In genomic region chr21:45543371-45543709, GRCh38 we compare ENCODE assay signal across 10 cellular contexts. TPM values are rescaled to one million over a fixed set of nuclear protein-coding genes. Genes with fewer than 3 reads are reported as not detected.
DNase-seq lines count a peak whose midpoint lies in the region; ATAC-seq and TF ChIP-seq lines count a peak whose summit lies in the region.
"Had no signal": no experiment of that assay in that cellular context is flagged by ENCODE, and none has a peak within 500 bp of the region (broad histone marks: within the 10 kb centered on the region; RNA-seq: fewer than 3 reads in every experiment).

No MANE protein-coding gene starts in this region.

- intact Hi-C loops in activated CD4-positive, alpha-beta memory T cell treated with anti-CD3 and anti-CD28 coated beads for 36 hours (cut with micrococcal nuclease): loop anchor here (1.0 kb wide), 1 partner anchor 8 kb away; no protein-coding TSS in a partner anchor
- intact Hi-C loops in left ventricle myocardium superior (cut with micrococcal nuclease) (no loop called here), OCI-LY7 (cut with micrococcal nuclease; ENCODE audit: unreplicated experiment) (no loop called here)

- DNase-seq in GM13977 (ENCODE audit: low spot score) (peak; percentile 43), left ventricle myocardium superior (peak; percentile 29), HEK293T (ENCODE audit: extremely low spot score) (no peak), cerebellar nuclear complex (lab: John Stamatoyannopoulos, UW) (no peak), OCI-LY7 (ENCODE audit: low spot score) (no peak)
- DNase-seq in activated CD4-positive, alpha-beta memory T cell treated with anti-CD3 and anti-CD28 coated beads for 36 hours: peak; percentile 8
- peak; percentile 25 for DNase-seq in stimulated activated CD8-positive, alpha-beta memory T cell treated with anti-CD3 and anti-CD28 coated beads, Interleukin-4, amount 100 ng/mL, for 48 hours
- DNase-seq: MV-4-11, SHP77 treated with DMSO at 0.1 percent for 48 hours had no signal

- H3K36me3 ChIP-seq in OCI-LY7 (ENCODE audit: insufficient read depth, low read length): no peaks in the 10 kb centered on the region

- CTCF ChIA-PET in activated CD4-positive, alpha-beta memory T cell treated with anti-CD3 and anti-CD28 coated beads for 36 hours (lab: Charles Lee): interaction anchor here (1.0 kb wide), 1 partner anchor 49 kb away, joined by 4 read pairs; no protein-coding TSS in a partner anchor
- CTCF ChIA-PET in HEK293T (lab: Yijun Ruan, JAX) (no interaction called here), OCI-LY7 (lab: Charles Lee; ENCODE audit: unreplicated experiment) (no interaction called here)

- in situ Hi-C loops in GM13977 (cut with MboI; ENCODE audit: low pct_unique_long_range_greater_than_20kb, low sequenced_read_pairs, unreplicated experiment): no loop called here

- no peaks in the 10 kb centered on the region for H3K9me3 ChIP-seq in OCI-LY7 (ENCODE audit: low read length)

- H3K4me3 ChIP-seq in OCI-LY7 (ENCODE audit: low read depth, low read length, poor library complexity, severe bottlenecking): no peak overlapping the region

- H3K27ac Mint-ChIP-seq in activated CD4-positive, alpha-beta memory T cell treated with anti-CD3 and anti-CD28 coated beads for 36 hours: peak overlapping the region; percentile 18

- H3K27me3 Mint-ChIP-seq in activated CD4-positive, alpha-beta memory T cell treated with anti-CD3 and anti-CD28 coated beads for 36 hours: no peaks in the 10 kb centered on the region

- H3K4me1 Mint-ChIP-seq in activated CD4-positive, alpha-beta memory T cell treated with anti-CD3 and anti-CD28 coated beads for 36 hours (ENCODE audit: low read depth): peaks cover 23% of the 10 kb centered on the region

- no peaks in the 10 kb centered on the region for H4K20me1 ChIP-seq in OCI-LY7 (ENCODE audit: insufficient read depth, low read length)

- POLR2A ChIA-PET in activated CD4-positive, alpha-beta memory T cell treated with anti-CD3 and anti-CD28 coated beads for 36 hours (lab: Charles Lee): no interaction called here
- POLR2A ChIA-PET in HEK293T (lab: Yijun Ruan, JAX): no interaction called here
- POLR2A ChIA-PET in OCI-LY7 (lab: Charles Lee): no interaction called here

- H3K27ac ChIP-seq in OCI-LY7 (ENCODE audit: low read depth, low read length, poor library complexity, severe bottlenecking): no peak overlapping the region

- no peak overlapping the region for H2AFZ ChIP-seq in OCI-LY7 (ENCODE audit: low read length)

- peaks cover 2% of the 10 kb centered on the region for H3K36me3 Mint-ChIP-seq in activated CD4-positive, alpha-beta memory T cell treated with anti-CD3 and anti-CD28 coated beads for 36 hours

- ATAC-seq in left ventricle myocardium superior: no peak
- no peak for ATAC-seq in HG03095 (IDR thresholded peaks at IDR 0.05; ENCODE audit: unreplicated experiment)

- H3K4me2 ChIP-seq in OCI-LY7 (ENCODE audit: low read length): no peak overlapping the region

- no peaks in the 10 kb centered on the region for H3K4me1 ChIP-seq in OCI-LY7 (ENCODE audit: insufficient read depth, low read length, poor library complexity, severe bottlenecking)

- TF ChIP-seq CTCF in GM13977 (IDR thresholded peaks at IDR 0.05; ENCODE audit: extremely low read depth, insufficient read depth, missing control alignments): no peak
- TF ChIP-seq CTCF in OCI-LY7 (conservative IDR thresholded peaks at IDR 0.05; ENCODE audit: low read length): no peak

- H3K9me2 ChIP-seq in OCI-LY7 (ENCODE audit: insufficient read depth, low read length): no peaks in the 10 kb centered on the region

- no peaks in the 10 kb centered on the region for H3K9me3 Mint-ChIP-seq in activated CD4-positive, alpha-beta memory T cell treated with anti-CD3 and anti-CD28 coated beads for 36 hours

- H3K4me3 Mint-ChIP-seq in activated CD4-positive, alpha-beta memory T cell treated with anti-CD3 and anti-CD28 coated beads for 36 hours: peak overlapping the region; percentile 48

- H3K79me2 ChIP-seq in OCI-LY7 (ENCODE audit: insufficient read depth, low read depth, low read length): peaks cover 6% of the 10 kb centered on the region; the same call in 1 of the 2 replicates

- no TSS peak for BruUV-seq in OCI-LY7 (replicated peaks; lab: Mats Ljungman, UMichigan)

TF ChIP-seq in HEK293T, 16 proteins besides CTCF, POLR2A, EP300 and RAD21:
- TF ChIP-seq CTBP1 (IDR thresholded peaks at IDR 0.05; ENCODE audit: borderline replicate concordance) (no peak), FOXM1 (IDR thresholded peaks at IDR 0.05; ENCODE audit: borderline replicate concordance) (no peak), NFRKB (IDR thresholded peaks at IDR 0.05) (no peak), HDGF (IDR thresholded peaks at IDR 0.05; ENCODE audit: borderline replicate concordance) (no peak), ARNT (IDR thresholded peaks at IDR 0.05) (no peak), TARDBP (IDR thresholded peaks at IDR 0.05) (no peak), BHLHE40 (IDR thresholded peaks at IDR 0.05; ENCODE audit: borderline replicate concordance) (no peak), SUZ12 (IDR thresholded peaks at IDR 0.05) (no peak)

RNA-seq across cellular contexts. Expression of gene SLC19A1, which starts 1.1 kb away (rescaled TPM):
- 10 to 100 TPM; 29.2 to 30.3 TPM for total RNA-seq in activated CD4-positive, alpha-beta memory T cell treated with anti-CD3 and anti-CD28 coated beads for 36 hours
- total RNA-seq in left ventricle myocardium superior (7.6 TPM), OCI-LY7 (2022) (41.1 and 41.2 TPM in 2 replicates)
- 13.2 and 17.9 TPM in 2 replicates for total RNA-seq in OCI-LY7 (2014; rRNA removed; shearing (Covaris generic))

Comparison
In these comparisons a context has a peak if more than half of its experiments do, and no peak if none do; other contexts are left out.
1. DNase-seq: peak in GM13977 (single experiment), activated CD4-positive, alpha-beta memory T cell treated with anti-CD3 and anti-CD28 coated beads for 36 hours (single experiment), left ventricle myocardium superior (single experiment) and stimulated activated CD8-positive, alpha-beta memory T cell treated with anti-CD3 and anti-CD28 coated beads, Interleukin-4, amount 100 ng/mL, for 48 hours (single experiment); none in HEK293T (single experiment), cerebellar nuclear complex (0 of 2) and OCI-LY7 (single experiment).